8 cellular contexts compared by ENCODE assay signal in genomic region chr2:241009601-241010530, GRCh38. TPM values are rescaled to one million over a fixed set of nuclear protein-coding genes. Genes with fewer than 3 reads are reported as not detected.
DNase-seq lines count a peak whose midpoint lies in the region; ATAC-seq, FAIRE-seq and TF ChIP-seq lines count a peak whose summit lies in the region.

No MANE protein-coding gene starts in this region.

- DNase-seq in activated gamma-delta T cell treated with Interleukin-2 at 50 U/mL for 16 hours: peak; percentile 48
- DNase-seq in activated gamma-delta T cell (lab: John Stamatoyannopoulos, UW): no peak
- peak; percentile 69 for DNase-seq in activated CD8-positive, alpha-beta T cell treated with anti-CD3 and anti-CD28 coated beads, Interleukin-2, amount 10 ng/mL, durations not matched to agents 7 days and 5 days
- peak; percentile 77 for DNase-seq in endothelial cell of umbilical vein (ENCODE audit: low read depth, low spot score)
- peak; percentile 92 for DNase-seq in mesendoderm
- peak; percentile 30 for DNase-seq in superior temporal gyrus (ENCODE audit: extremely low spot score)
- no peak for DNase-seq in OCI-M1 (lab: John Stamatoyannopoulos, UW)
- DNase-seq in HCEC 1CT: no peak

- POLR2A ChIA-PET in activated CD8-positive, alpha-beta T cell treated with anti-CD3 and anti-CD28 coated beads, Interleukin-2, amount 10 ng/mL, durations not matched to agents 7 days and 5 days (lab: Charles Lee): interaction anchor here (0.6 to 1.2 kb wide), 3 partner anchors 28 to 440 kb away, joined by 3 read pairs; partner anchors contain the start of gene MTERF4
- POLR2A ChIA-PET in endothelial cell of umbilical vein (lab: Charles Lee): interaction anchor here (1.2 to 1.6 kb wide), 2 partner anchors 12 to 18 kb away, joined by 3 to 8 read pairs; partner anchors contain the start of gene SNED1

- H3K79me2 ChIP-seq in endothelial cell of umbilical vein (ENCODE audit: control insufficient read depth, insufficient read depth, low read length) (peaks cover 10% of the 10 kb centered on the region), mesendoderm (ENCODE audit: control insufficient read depth, insufficient read depth, low read length) (no peaks in the 10 kb centered on the region)

- peak overlapping the region; percentile 48 for H3K4me3 Mint-ChIP-seq in activated CD8-positive, alpha-beta T cell treated with anti-CD3 and anti-CD28 coated beads, Interleukin-2, amount 10 ng/mL, durations not matched to agents 7 days and 5 days

- no peak overlapping the region for H2BK15ac ChIP-seq in mesendoderm (replicated peaks; ENCODE audit: low read depth)

- H3K4ac ChIP-seq in mesendoderm (ENCODE audit: low read depth, low read length): peak overlapping the region; percentile 82

- no peak overlapping the region for H4K8ac ChIP-seq in mesendoderm (ENCODE audit: low read depth, low read length)

- peak overlapping the region; percentile 90 for H2BK5ac ChIP-seq in mesendoderm (ENCODE audit: low read length)

- H2BK120ac ChIP-seq in mesendoderm (ENCODE audit: low read depth, low read length): peak overlapping the region; percentile 32

- peak; percentile 58 for TF ChIP-seq POLR2A in endothelial cell of umbilical vein (IDR thresholded peaks at IDR 0.05; ENCODE audit: low read depth, low read length)

- no CpG with 5 or more reads among the region's 28 CpGs for WGBS in mesendoderm (ENCODE audit: extremely low coverage, insufficient coverage, low lambda C conversion rate)

- BruUV-seq in endothelial cell of umbilical vein (replicated peaks; lab: Mats Ljungman, UMichigan): no TSS peak

- H3K9ac ChIP-seq in endothelial cell of umbilical vein (replicated peaks; ENCODE audit: extremely low read depth, insufficient read depth, low read length) (peak overlapping the region; percentile 21), mesendoderm (ENCODE audit: low read length) (peak overlapping the region; percentile 55)

- peak; percentile 97 for FAIRE-seq in endothelial cell of umbilical vein (lab: Jason Lieb, UNC)

- peak overlapping the region; percentile 42 for H4K5ac ChIP-seq in mesendoderm (ENCODE audit: low read length)

- H3K4me1 ChIP-seq in endothelial cell of umbilical vein (ENCODE audit: control insufficient read depth, extremely low read depth, insufficient read depth, low read length) (peaks cover 22% of the 10 kb centered on the region), mesendoderm (ENCODE audit: control insufficient read depth, low read depth, low read length) (peaks cover 8% of the 10 kb centered on the region)

- ATAC-seq in activated CD8-positive, alpha-beta T cell treated with anti-CD3 and anti-CD28 coated beads, Interleukin-2, amount 10 ng/mL, durations not matched to agents 7 days and 5 days: peak; percentile 83

- H3K9me3 ChIP-seq in endothelial cell of umbilical vein (replicated peaks; ENCODE audit: control insufficient read depth, insufficient read depth, low read length): no peaks in the 10 kb centered on the region

- peaks cover 21% of the 10 kb centered on the region for H3K4me1 Mint-ChIP-seq in activated CD8-positive, alpha-beta T cell treated with anti-CD3 and anti-CD28 coated beads, Interleukin-2, amount 10 ng/mL, durations not matched to agents 7 days and 5 days (ENCODE audit: low read depth)

- H3K56ac ChIP-seq in mesendoderm (ENCODE audit: low read length): peak overlapping the region; percentile 86

- H3K27ac Mint-ChIP-seq in activated CD8-positive, alpha-beta T cell treated with anti-CD3 and anti-CD28 coated beads, Interleukin-2, amount 10 ng/mL, durations not matched to agents 7 days and 5 days: peak overlapping the region; percentile 82

- no peak for TF ChIP-seq CTCF in endothelial cell of umbilical vein (IDR thresholded peaks at IDR 0.05; ENCODE audit: extremely low read depth in 1 of 2, insufficient read depth in 1 of 2, low read depth in 1 of 2, low read length in 2 of 2)

- intact Hi-C loops in endothelial cell of umbilical vein (cut with micrococcal nuclease): loop anchor here (1.0 kb wide), 2 partner anchors 12 to 19 kb away; partner anchors contain the start of gene SNED1

- H3K36me3 Mint-ChIP-seq in activated CD8-positive, alpha-beta T cell treated with anti-CD3 and anti-CD28 coated beads, Interleukin-2, amount 10 ng/mL, durations not matched to agents 7 days and 5 days (ENCODE audit: low read depth): no peaks in the 10 kb centered on the region

- peaks cover 5% of the 10 kb centered on the region for H3K27me3 Mint-ChIP-seq in activated CD8-positive, alpha-beta T cell treated with anti-CD3 and anti-CD28 coated beads, Interleukin-2, amount 10 ng/mL, durations not matched to agents 7 days and 5 days (ENCODE audit: low read depth)

- no peak overlapping the region for H2AK5ac ChIP-seq in mesendoderm (ENCODE audit: low read length)

- H4K20me1 ChIP-seq in endothelial cell of umbilical vein (replicated peaks; ENCODE audit: control insufficient read depth, extremely low read depth, insufficient read depth, low read length): no peaks in the 10 kb centered on the region

- no peaks in the 10 kb centered on the region for H3K79me1 ChIP-seq in mesendoderm (ENCODE audit: low read length)

- peaks cover 12% of the 10 kb centered on the region for H3K9me3 Mint-ChIP-seq in activated CD8-positive, alpha-beta T cell treated with anti-CD3 and anti-CD28 coated beads, Interleukin-2, amount 10 ng/mL, durations not matched to agents 7 days and 5 days (ENCODE audit: insufficient read depth)

- H3K18ac ChIP-seq in mesendoderm (ENCODE audit: low read length): peak overlapping the region; percentile 78

- CTCF ChIA-PET in activated CD8-positive, alpha-beta T cell treated with anti-CD3 and anti-CD28 coated beads, Interleukin-2, amount 10 ng/mL, durations not matched to agents 7 days and 5 days (lab: Charles Lee): interaction anchor here (0.6 to 1.8 kb wide), 7 partner anchors 8 to 103 kb away, joined by 3 to 4 read pairs (median 4); no protein-coding TSS in a partner anchor
- CTCF ChIA-PET in endothelial cell of umbilical vein (lab: Charles Lee): interaction anchor here (0.9 to 3.5 kb wide), 18 partner anchors 9 to 159 kb away, joined by 3 to 30 read pairs (median 4); partner anchors contain the start of gene SNED1

- H3K9me1 ChIP-seq in endothelial cell of umbilical vein (replicated peaks; ENCODE audit: control insufficient read depth, extremely low read depth, insufficient read depth, low read length): no peaks in the 10 kb centered on the region

- H3K27ac ChIP-seq in endothelial cell of umbilical vein (ENCODE audit: insufficient read depth, low read depth, low read length): peak overlapping the region; percentile 58
- H3K27ac ChIP-seq in mesendoderm (ENCODE audit: low read depth, low read length): peak overlapping the region; percentile 97

- H3K23ac ChIP-seq in mesendoderm (ENCODE audit: low read length): peak overlapping the region; percentile 83

- no peaks in the 10 kb centered on the region for H3K27me3 ChIP-seq in endothelial cell of umbilical vein (ENCODE audit: control insufficient read depth in 2 of 2, insufficient read depth in 2 of 2, low read length in 2 of 2)
- no peaks in the 10 kb centered on the region for H3K27me3 ChIP-seq in mesendoderm (ENCODE audit: insufficient read depth, low read length, poor library complexity)

- peak overlapping the region; percentile 37 for H3K4me2 ChIP-seq in endothelial cell of umbilical vein (ENCODE audit: insufficient read depth, low read length)
- H3K4me2 ChIP-seq in mesendoderm (ENCODE audit: low read length): peak overlapping the region; percentile 23

- H3K4me3 ChIP-seq in endothelial cell of umbilical vein (replicated peaks in 1 of 3; ENCODE audit: insufficient read depth in 1 of 3, low read depth in 1 of 3, low read length in 3 of 3) (peak overlapping the region in 1 of 3 experiments; percentile 3), mesendoderm (ENCODE audit: low read length) (no peak overlapping the region)

- H3K36me3 ChIP-seq in endothelial cell of umbilical vein (ENCODE audit: control insufficient read depth in 2 of 2, extremely low read depth in 1 of 2, insufficient read depth in 2 of 2, low read length in 2 of 2) (no peaks in the 10 kb centered on the region), mesendoderm (ENCODE audit: control insufficient read depth, insufficient read depth, low read length) (no peaks in the 10 kb centered on the region)

- dilution Hi-C loops in endothelial cell of umbilical vein (cut with MboI; ENCODE audit: extremely low pct_ligation_motif_present, low sequenced_read_pairs): no loop called here

- H2AFZ ChIP-seq in endothelial cell of umbilical vein (ENCODE audit: low read depth, low read length): peak overlapping the region; percentile 14

TF ChIP-seq in endothelial cell of umbilical vein, 7 proteins besides CTCF, POLR2A, EP300 and RAD21:
- TF ChIP-seq FOS (IDR thresholded peaks at IDR 0.05; ENCODE audit: borderline replicate concordance, insufficient read depth, low read length) (peak; percentile 52), POLR2AphosphoS5 (IDR thresholded peaks at IDR 0.05; ENCODE audit: insufficient read depth, low read depth, low read length) (peak; percentile 72), EZH2 (IDR thresholded peaks at IDR 0.05; ENCODE audit: borderline replicate concordance, low read depth, low read length, severe bottlenecking) (no peak), GATA2 (IDR thresholded peaks at IDR 0.05; ENCODE audit: insufficient read depth, insufficient read length, low read depth, low read length) (peak; percentile 30), MYC (IDR thresholded peaks at IDR 0.05; ENCODE audit: low read depth, low read length) (no peak)
TF ChIP-seq in endothelial cell of umbilical vein: peak in this region for 3.

RNA-seq across cellular contexts. Expression of gene SNED1, which starts 11.4 kb away (rescaled TPM):
- 1 to 10 TPM; 3.4 to 3.5 TPM for total RNA-seq in activated CD8-positive, alpha-beta T cell treated with anti-CD3 and anti-CD28 coated beads, Interleukin-2, amount 10 ng/mL, durations not matched to agents 7 days and 5 days
- 17.2 and 22.1 TPM in 2 replicates for total RNA-seq in endothelial cell of umbilical vein
- polyA plus RNA-seq in endothelial cell of umbilical vein: 12.4 and 14.1 TPM in 2 replicates
- polyA plus RNA-seq in endothelial cell of umbilical vein (2011; cell fraction: cytosol; rRNA removed): 6.9 and 7.2 TPM in 2 replicates
- 18.9 and 23.5 TPM in 2 replicates for polyA plus RNA-seq in endothelial cell of umbilical vein (2011; cell fraction: nucleus; rRNA removed)
- 10.1 and 19.7 TPM in 2 replicates for polyA plus RNA-seq in endothelial cell of umbilical vein (2012)
- polyA minus RNA-seq in endothelial cell of umbilical vein: 14.8 and 26.7 TPM in 2 replicates
- polyA minus RNA-seq in endothelial cell of umbilical vein (2011; cell fraction: cytosol; rRNA and poly(A)+ RNA removed): 1.8 TPM
- polyA minus RNA-seq in endothelial cell of umbilical vein (2011; cell fraction: nucleus; rRNA and poly(A)+ RNA removed): 21.3 and 35.4 TPM in 2 replicates
- 0.17 TPM for polyA plus RNA-seq in mesendoderm (2013, experiment 1 of 2)
- 0.21 TPM for polyA plus RNA-seq in mesendoderm (2013, experiment 2 of 2)

Comparison
In these comparisons a context has a peak if more than half of its experiments do, and no peak if none do; other contexts are left out.
1. DNase-seq: peak in activated gamma-delta T cell treated with Interleukin-2 at 50 U/mL for 16 hours (single experiment), activated CD8-positive, alpha-beta T cell treated with anti-CD3 and anti-CD28 coated beads, Interleukin-2, amount 10 ng/mL, durations not matched to agents 7 days and 5 days (single experiment), endothelial cell of umbilical vein (single experiment), mesendoderm (single experiment) and superior temporal gyrus (single experiment); none in activated gamma-delta T cell (single experiment), OCI-M1 (single experiment) and HCEC 1CT (single experiment).